ENCODE assay signal across 8 cellular contexts in the genomic region with DNA sequence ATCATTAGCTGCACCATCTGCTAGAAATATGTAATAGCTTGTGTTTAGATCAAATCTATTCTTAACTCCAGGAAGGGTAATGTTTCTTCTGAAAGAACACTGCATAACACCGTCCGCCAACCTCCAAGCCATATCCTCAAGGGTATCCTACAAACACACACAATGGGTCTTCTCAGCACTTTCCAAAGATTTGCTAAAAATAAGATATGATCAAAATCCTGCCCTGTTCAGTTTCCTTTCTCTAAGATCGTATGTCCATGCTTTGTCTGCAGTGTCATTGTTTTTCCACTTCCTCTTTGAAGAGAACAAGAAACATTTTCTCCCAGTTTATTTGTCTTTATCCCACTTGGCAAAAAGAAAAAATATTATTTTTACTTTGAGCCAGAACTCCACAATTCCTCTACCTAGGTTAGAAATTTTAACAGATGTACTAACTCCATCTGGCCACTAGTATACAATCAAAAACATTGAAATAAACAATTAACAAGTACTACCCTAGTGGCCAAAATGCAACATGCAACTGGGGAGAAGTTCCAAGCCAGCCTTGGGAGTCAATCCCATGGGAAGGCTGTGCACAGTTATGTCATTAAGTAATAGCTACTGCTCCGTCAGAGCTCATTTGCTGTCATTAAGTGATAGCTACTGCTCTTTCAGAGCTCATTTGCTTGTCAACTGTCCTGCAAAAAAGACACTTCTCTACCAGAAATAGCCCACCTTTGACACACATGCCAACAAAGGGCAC. TPM values are rescaled to one million over a fixed set of nuclear protein-coding genes. Genes with fewer than 3 reads are reported as not detected.
DNase-seq lines count a peak whose midpoint lies in the region; ATAC-seq, FAIRE-seq and TF ChIP-seq lines count a peak whose summit lies in the region.

No MANE protein-coding gene starts in this region.

- no peak overlapping the region for H3K9ac ChIP-seq in K562 (ENCODE audit: insufficient read depth in 1 of 2, low read depth in 2 of 2, low read length in 2 of 2)

- H3K4me3 Mint-ChIP-seq in natural killer cell treated with Interleukin-12 subunit alpha and Interleukin-12 subunit beta and Interleukin-15 and Interleukin-18, amount 100 ng/mL, for 72 hours = no peak overlapping the region
- H3K4me3 Mint-ChIP-seq in CD4-positive, alpha-beta T cell = no peak overlapping the region

- peaks cover 0 to 5% of the 10 kb centered on the region in 2 experiments; a peak in 1 of 5 replicates for H3K4me1 ChIP-seq in K562 (replicated peaks in 1 of 2; ENCODE audit: control insufficient read depth in 2 of 2, insufficient read depth in 2 of 2, low read length in 2 of 2)
- peaks cover 15% of the 10 kb centered on the region for H3K4me1 ChIP-seq in mesodermal cell (ENCODE audit: control insufficient read depth, insufficient read depth, low read length, poor library complexity, severe bottlenecking)

- TF ChIP-seq RAD21 in K562 (CRISPR knock-in tag; conservative IDR thresholded peaks at IDR 0.05 in 1 of 2, IDR thresholded peaks at IDR 0.05 in 1 of 2) = no peak

- intact Hi-C loops in K562 (cut with micrococcal nuclease) = no loop called here
- intact Hi-C loops in CD4-positive, alpha-beta T cell (cut with DNase I, micrococcal nuclease) = no loop called here

- no peaks in the 10 kb centered on the region for H3K27me3 Mint-ChIP-seq in natural killer cell treated with Interleukin-12 subunit alpha and Interleukin-12 subunit beta and Interleukin-15 and Interleukin-18, amount 100 ng/mL, for 72 hours
- H3K27me3 Mint-ChIP-seq in CD4-positive, alpha-beta T cell = no peaks in the 10 kb centered on the region

- BruUV-seq in K562 (replicated peaks; lab: Mats Ljungman, UMichigan) = no TSS peak

- no peak for TF ChIP-seq POLR2A in K562 (conservative IDR thresholded peaks at IDR 0.05)

- H3K4me3 ChIP-seq in K562 = no peak overlapping the region
- no peak overlapping the region for H3K4me3 ChIP-seq in mesodermal cell (ENCODE audit: extremely low read depth, insufficient read depth, low read length, poor library complexity, severe bottlenecking)

- DNase-seq in HT1080 (ENCODE audit: low read depth) = peak; percentile 32
- DNase-seq in K562 (ENCODE audit: extremely low read depth in 1 of 4, low spot score in 3 of 4) = peak; percentile 21 to 62 (median 46)
- DNase-seq in natural killer cell treated with Interleukin-12 subunit alpha and Interleukin-12 subunit beta and Interleukin-15 and Interleukin-18, amount 100 ng/mL, for 72 hours (ENCODE audit: low spot score) = no peak
- no peak for DNase-seq in cortex of kidney (lab: John Stamatoyannopoulos, UW)
- no peak for DNase-seq in CD4-positive, alpha-beta T cell

- no peak for FAIRE-seq in K562 (lab: Jason Lieb, UNC)

- H3K27ac ChIP-seq in K562 (ENCODE audit: extremely low read depth, low read depth, low read length) = no peak overlapping the region
- H3K27ac ChIP-seq in mesodermal cell (ENCODE audit: low read depth, low read length, severe bottlenecking) = peak overlapping the region; percentile 54
- H3K27ac ChIP-seq in CD4-positive, alpha-beta T cell (ENCODE audit: low read depth, low read length) = no peak overlapping the region

- no peak for TF ChIP-seq EP300 in K562 (IDR thresholded peaks at IDR 0.05; ENCODE audit: low read length)

- H3K9me3 ChIP-seq in K562 (replicated peaks; ENCODE audit: control insufficient read depth, insufficient read depth, low read depth, low read length) (no peaks in the 10 kb centered on the region), mesodermal cell (ENCODE audit: control insufficient read depth, low read length) (no peaks in the 10 kb centered on the region)
- H3K9me3 ChIP-seq in CD4-positive, alpha-beta T cell (ENCODE audit: control insufficient read depth, low read length) = no peaks in the 10 kb centered on the region

- H2AFZ ChIP-seq in K562 (ENCODE audit: low read depth, low read length) = no peak overlapping the region

- POLR2A ChIA-PET in K562 (lab: Yijun Ruan, JAX) = interaction anchor here (0.6 to 1.2 kb wide), 2 partner anchors 10 to 11 kb away, joined by 3 read pairs; no protein-coding TSS in a partner anchor
- POLR2A ChIA-PET in CD4-positive, alpha-beta T cell (lab: Charles Lee) = no interaction called here

- H3K27me3 ChIP-seq in K562 (ENCODE audit: control insufficient read depth in 2 of 2, insufficient read depth in 2 of 2, low read length in 2 of 2) = no peaks in the 10 kb centered on the region
- no peaks in the 10 kb centered on the region for H3K27me3 ChIP-seq in CD4-positive, alpha-beta T cell (ENCODE audit: control insufficient read depth, insufficient read depth, low read length)

- no peaks in the 10 kb centered on the region for H4K20me1 ChIP-seq in K562 (replicated peaks; ENCODE audit: control insufficient read depth, insufficient read depth, low read length)

- no peak overlapping the region for H3K4me2 ChIP-seq in K562 (ENCODE audit: insufficient read depth, low read length)

- TF ChIP-seq CTCF in K562 (IDR thresholded peaks at IDR 0.05 in 2 of 3, conservative IDR thresholded peaks at IDR 0.05 in 1 of 3; ENCODE audit: insufficient read depth in 2 of 3, low read depth in 1 of 3, low read length in 3 of 3) = peak; percentile 66 to 98 (median 91)
- TF ChIP-seq CTCF in CD4-positive, alpha-beta T cell (IDR thresholded peaks at IDR 0.05) = no peak

- H3K9me1 ChIP-seq in K562 (ENCODE audit: control insufficient read depth, insufficient read depth, low read length) = no peaks in the 10 kb centered on the region

- no peaks in the 10 kb centered on the region for H3K9me3 Mint-ChIP-seq in natural killer cell treated with Interleukin-12 subunit alpha and Interleukin-12 subunit beta and Interleukin-15 and Interleukin-18, amount 100 ng/mL, for 72 hours
- no peaks in the 10 kb centered on the region for H3K9me3 Mint-ChIP-seq in CD4-positive, alpha-beta T cell

- CTCF ChIA-PET in K562 (lab: Yijun Ruan, JAX; ENCODE audit: low intra/inter-chr PET ratio) = no interaction called here
- CTCF ChIA-PET in CD4-positive, alpha-beta T cell (lab: Charles Lee) = interaction anchor here (0.9 kb wide), 1 partner anchor 21 kb away, joined by 3 read pairs; no protein-coding TSS in a partner anchor

- no peaks in the 10 kb centered on the region for H3K4me1 Mint-ChIP-seq in natural killer cell treated with Interleukin-12 subunit alpha and Interleukin-12 subunit beta and Interleukin-15 and Interleukin-18, amount 100 ng/mL, for 72 hours (ENCODE audit: low read depth in 2 of 2)
- H3K4me1 Mint-ChIP-seq in CD4-positive, alpha-beta T cell (ENCODE audit: low read depth) = no peaks in the 10 kb centered on the region

- no peaks in the 10 kb centered on the region for H3K36me3 Mint-ChIP-seq in natural killer cell treated with Interleukin-12 subunit alpha and Interleukin-12 subunit beta and Interleukin-15 and Interleukin-18, amount 100 ng/mL, for 72 hours
- H3K36me3 Mint-ChIP-seq in CD4-positive, alpha-beta T cell (ENCODE audit: low read depth) = no peaks in the 10 kb centered on the region

- in situ Hi-C loops in K562 (cut with MboI) = no loop called here

- 85% methylated on average over 4 of the region's 4 CpGs for WGBS in K562 (ENCODE audit: insufficient coverage, low coverage, missing lambda C conversion rate)
- 91 to 92% methylated on average over 4 of the region's 4 CpGs for WGBS in mesodermal cell (ENCODE audit: insufficient coverage in 2 of 2), 2 experiments

- H3K36me3 ChIP-seq in K562 (ENCODE audit: control insufficient read depth, insufficient read depth, low read length) (peaks cover 66% of the 10 kb centered on the region), mesodermal cell (ENCODE audit: control insufficient read depth, insufficient read depth, low read length) (no peaks in the 10 kb centered on the region)

- no peak overlapping the region for H3K27ac Mint-ChIP-seq in natural killer cell treated with Interleukin-12 subunit alpha and Interleukin-12 subunit beta and Interleukin-15 and Interleukin-18, amount 100 ng/mL, for 72 hours
- H3K27ac Mint-ChIP-seq in CD4-positive, alpha-beta T cell = no peak overlapping the region

- ATAC-seq in GM18498 (IDR thresholded peaks at IDR 0.05; ENCODE audit: unreplicated experiment) (peak; percentile 57), K562 (peak; percentile 83), GM21723 (IDR thresholded peaks at IDR 0.05; ENCODE audit: unreplicated experiment) (no peak)
- ATAC-seq in natural killer cell treated with Interleukin-12 subunit alpha and Interleukin-12 subunit beta and Interleukin-15 and Interleukin-18, amount 100 ng/mL, for 72 hours = no peak
- ATAC-seq in CD4-positive, alpha-beta T cell (ENCODE audit: poor library complexity) = no peak

- no peaks in the 10 kb centered on the region for H3K79me2 ChIP-seq in K562 (ENCODE audit: control insufficient read depth, insufficient read depth, low read length)

RNA-seq across cellular contexts. Expression of gene FRRS1, which starts 37.8 kb away (rescaled TPM):
- total RNA-seq in HT1080 (2014; rRNA removed; shearing (Covaris generic)) = 1.9 and 4.0 TPM in 2 replicates
- 1.3 and 1.7 TPM in 2 replicates for polyA plus RNA-seq in HT1080 (2015; cell fraction: cytosol; rRNA removed)
- polyA plus RNA-seq in HT1080 (2015; cell fraction: nucleus; rRNA removed) = 5.1 and 5.8 TPM in 2 replicates
- 114 and 187 TPM in 2 replicates for total RNA-seq in K562 (2011; cell fraction: chromatin; rRNA removed; ENCODE audit: low replicate concordance)
- total RNA-seq in K562 (2011; cell fraction: nucleolus; rRNA removed) = 100 and 116 TPM in 2 replicates
- 130 and 133 TPM in 2 replicates for total RNA-seq in K562 (2011; cell fraction: nucleoplasm; rRNA removed)
- total RNA-seq in K562 (2014; rRNA removed) (17.8 and 21.7 TPM in 2 replicates), K562 (2014; rRNA removed; fragmentation: Illumina TruSeq; extraction: Trizol) (54.0 and 54.2 TPM in 2 replicates), K562 (2015; rRNA removed; fragmentation: Illumina TruSeq; extraction: Trizol) (41.2 and 43.3 TPM in 2 replicates), K562 (2021) (31.1 and 31.6 TPM in 2 replicates)
- polyA plus RNA-seq in K562 (2011; rRNA removed) (41.3 and 44.7 TPM in 2 replicates), K562 (2014; fragmentation: Illumina TruSeq; extraction: Trizol) (19.2 and 23.7 TPM in 2 replicates), K562 (2014; fragmentation: Nextera tagmentation; extraction: Ambion mirVana) (1 to 10 TPM in 1 of 2 experiments, under 1 TPM in 1; 0.87 to 1.9 TPM), K562 (2014; rRNA removed) (14.6 and 18.6 TPM in 2 replicates)
- polyA plus RNA-seq in K562 (2011; cell fraction: cytosol; rRNA removed) = 12.5 and 26.8 TPM in 2 replicates
- polyA plus RNA-seq in K562 (2011; cell fraction: nucleus; rRNA removed) = 25.7 and 36.5 TPM in 2 replicates
- polyA plus RNA-seq in K562 (2012) = 17.5 and 23.2 TPM in 2 replicates
- polyA minus RNA-seq in K562 (2011; rRNA and poly(A)+ RNA removed) = 150 and 168 TPM in 2 replicates
- polyA minus RNA-seq in K562 (2011; cell fraction: cytosol; rRNA and poly(A)+ RNA removed) = 41.7 and 43.8 TPM in 2 replicates
- 35.1 and 70.3 TPM in 2 replicates for polyA minus RNA-seq in K562 (2011; cell fraction: nucleus; rRNA and poly(A)+ RNA removed)
- 2.9 TPM for polyA plus RNA-seq in mesodermal cell (2013, experiment 1 of 2)
- polyA plus RNA-seq in mesodermal cell (2013, experiment 2 of 2) = 2.9 TPM
- 1 to 10 TPM; 2.5 to 3.2 TPM for total RNA-seq in natural killer cell treated with Interleukin-12 subunit alpha and Interleukin-12 subunit beta and Interleukin-15 and Interleukin-18, amount 100 ng/mL, for 72 hours
- 1 to 10 TPM in 1 of 2 experiments, under 1 TPM in 1; 0.33 to 1.1 TPM for total RNA-seq in CD4-positive, alpha-beta T cell

Comparison
In these comparisons a context has a peak if more than half of its experiments do, and no peak if none do; other contexts are left out.
1. ATAC-seq: peak in GM18498 (single experiment) and K562 (single experiment); none in natural killer cell treated with Interleukin-12 subunit alpha and Interleukin-12 subunit beta and Interleukin-15 and Interleukin-18, amount 100 ng/mL, for 72 hours (0 of 2), GM21723 (single experiment) and CD4-positive, alpha-beta T cell (single experiment).
2. DNase-seq: peak in HT1080 (single experiment) and K562 (4 of 4); none in natural killer cell treated with Interleukin-12 subunit alpha and Interleukin-12 subunit beta and Interleukin-15 and Interleukin-18, amount 100 ng/mL, for 72 hours (single experiment), cortex of kidney (single experiment) and CD4-positive, alpha-beta T cell (0 of 10).